12 cellular contexts compared by ENCODE assay signal in genomic region chr4:104592894-104593470, GRCh38.
DNase-seq lines count a peak whose midpoint lies in the region; TF ChIP-seq lines count a peak whose summit lies in the region.
"Had no signal": no experiment of that assay in that cellular context is flagged by ENCODE, and none has a peak within 500 bp of the region (broad histone marks: within the 10 kb centered on the region; RNA-seq: fewer than 3 reads in every experiment).

No MANE protein-coding gene starts in this region.

- H3K18ac ChIP-seq in mesendoderm (ENCODE audit: low read length), result peak overlapping the region; percentile 75

- H2BK15ac ChIP-seq in mesendoderm (replicated peaks; ENCODE audit: low read depth), result no peak overlapping the region

- no peak overlapping the region for H3K4me3 Mint-ChIP-seq in activated CD4-positive, alpha-beta T cell treated with anti-CD3 and anti-CD28 coated beads, Interleukin-2, amount 10 ng/mL, durations not matched to agents 7 days and 5 days
- H3K4me3 Mint-ChIP-seq: activated naive CD8-positive, alpha-beta T cell had no signal

- no peak overlapping the region for H3K23ac ChIP-seq in mesendoderm (ENCODE audit: low read length)

- H3K36me3 Mint-ChIP-seq in activated CD4-positive, alpha-beta T cell treated with anti-CD3 and anti-CD28 coated beads, Interleukin-2, amount 10 ng/mL, durations not matched to agents 7 days and 5 days (ENCODE audit: low read depth), result no peaks in the 10 kb centered on the region
- H3K36me3 Mint-ChIP-seq: activated naive CD8-positive, alpha-beta T cell had no signal

- CTCF ChIA-PET in activated CD4-positive, alpha-beta T cell treated with anti-CD3 and anti-CD28 coated beads, Interleukin-2, amount 10 ng/mL, durations not matched to agents 7 days and 5 days (lab: Charles Lee), result interaction anchor here (1.1 kb wide), 1 partner anchor 34 kb away, joined by 3 read pairs; no protein-coding TSS in a partner anchor

- WGBS in mesendoderm (ENCODE audit: extremely low coverage, insufficient coverage, low lambda C conversion rate), result no CpG with 5 or more reads among the region's 8 CpGs

- H3K9ac ChIP-seq in mesendoderm (ENCODE audit: low read length), result no peak overlapping the region
- H3K9ac ChIP-seq: SK-N-SH had no signal

- no peaks in the 10 kb centered on the region for H3K27me3 ChIP-seq in mesendoderm (ENCODE audit: insufficient read depth, low read length, poor library complexity)
- H3K27me3 ChIP-seq in osteoblast (ENCODE audit: insufficient read depth, low read length), result no peaks in the 10 kb centered on the region

- H3K4me2 ChIP-seq in mesendoderm (ENCODE audit: low read length), result no peak overlapping the region
- H3K4me2 ChIP-seq in osteoblast (ENCODE audit: insufficient read depth, low read length), result no peak overlapping the region
- H3K4me2 ChIP-seq: SK-N-SH had no signal

- no peaks in the 10 kb centered on the region for H3K9me3 Mint-ChIP-seq in activated CD4-positive, alpha-beta T cell treated with anti-CD3 and anti-CD28 coated beads, Interleukin-2, amount 10 ng/mL, durations not matched to agents 7 days and 5 days

- H2BK5ac ChIP-seq in mesendoderm (ENCODE audit: low read length), result no peak overlapping the region

- H3K27me3 Mint-ChIP-seq in activated CD4-positive, alpha-beta T cell treated with anti-CD3 and anti-CD28 coated beads, Interleukin-2, amount 10 ng/mL, durations not matched to agents 7 days and 5 days, result no peaks in the 10 kb centered on the region

- H4K20me1 ChIP-seq in osteoblast (ENCODE audit: insufficient read depth, low read length), result no peaks in the 10 kb centered on the region

- H3K27ac Mint-ChIP-seq in activated CD4-positive, alpha-beta T cell treated with anti-CD3 and anti-CD28 coated beads, Interleukin-2, amount 10 ng/mL, durations not matched to agents 7 days and 5 days, result no peak overlapping the region
- H3K27ac Mint-ChIP-seq: activated naive CD8-positive, alpha-beta T cell had no signal

- H3K27ac ChIP-seq in coronary artery (no peak overlapping the region), mesendoderm (ENCODE audit: low read depth, low read length) (no peak overlapping the region), osteoblast (ENCODE audit: low read depth, low read length) (no peak overlapping the region)
- H3K27ac ChIP-seq: skin epidermis had no signal

- H2AFZ ChIP-seq in osteoblast (ENCODE audit: low read length), result no peak overlapping the region

- no peak overlapping the region for H2BK120ac ChIP-seq in mesendoderm (ENCODE audit: low read depth, low read length)

- no peak overlapping the region for H2AK5ac ChIP-seq in mesendoderm (ENCODE audit: low read length)

- no peaks in the 10 kb centered on the region for H3K36me3 ChIP-seq in mesendoderm (ENCODE audit: control insufficient read depth, insufficient read depth, low read length)
- H3K36me3 ChIP-seq in osteoblast (ENCODE audit: insufficient read depth, low read length), result no peaks in the 10 kb centered on the region

- peak overlapping the region; percentile 46 for H3K4me3 ChIP-seq in coronary artery
- no peak overlapping the region for H3K4me3 ChIP-seq in mesendoderm (ENCODE audit: low read length)
- H3K4me3 ChIP-seq in osteoblast (ENCODE audit: insufficient read depth, low read length), result no peak overlapping the region
- H3K4me3 ChIP-seq: skin epidermis had no signal

- no peak overlapping the region for H4K5ac ChIP-seq in mesendoderm (ENCODE audit: low read length)

- H3K9me3 ChIP-seq in osteoblast (ENCODE audit: low read depth, low read length), result no peaks in the 10 kb centered on the region
- H3K9me3 ChIP-seq: SK-N-SH had no signal

- H3K4me1 Mint-ChIP-seq in activated CD4-positive, alpha-beta T cell treated with anti-CD3 and anti-CD28 coated beads, Interleukin-2, amount 10 ng/mL, durations not matched to agents 7 days and 5 days, result no peaks in the 10 kb centered on the region

- H4K8ac ChIP-seq in mesendoderm (ENCODE audit: low read depth, low read length), result no peak overlapping the region

- DNase-seq in NCI-H69 (lab: John Stamatoyannopoulos, UW), result peak; percentile 57
- no peak for DNase-seq in coronary artery (ENCODE audit: low spot score)
- no peak for DNase-seq in mesendoderm
- peak; percentile 7 for DNase-seq in stromal cell of bone marrow (ENCODE audit: low read depth)
- no peak for DNase-seq in activated CD4-positive, alpha-beta T cell treated with anti-CD3 and anti-CD28 coated beads, Interleukin-2, amount 10 ng/mL, durations not matched to agents 7 days and 5 days
- no peak for DNase-seq in NCI-H2029 treated with DMSO at 0.1 percent for 48 hours (lab: John Stamatoyannopoulos, UW)
- no peak for DNase-seq in osteoblast (ENCODE audit: insufficient read length, low spot score, missing footprints)
- DNase-seq: activated CD4-positive, alpha-beta T cell treated with anti-CD3 and anti-CD28 coated beads, Interleukin-2, amount 50 U/mL, for 4 hours; GOT3; SK-N-SH had no signal

- H3K79me2 ChIP-seq in mesendoderm (ENCODE audit: control insufficient read depth, insufficient read depth, low read length), result no peaks in the 10 kb centered on the region
- H3K79me2 ChIP-seq in osteoblast (ENCODE audit: insufficient read depth, low read length), result no peaks in the 10 kb centered on the region

- no peaks in the 10 kb centered on the region for H3K79me1 ChIP-seq in mesendoderm (ENCODE audit: low read length)

- POLR2A ChIA-PET in activated CD4-positive, alpha-beta T cell treated with anti-CD3 and anti-CD28 coated beads, Interleukin-2, amount 10 ng/mL, durations not matched to agents 7 days and 5 days (lab: Charles Lee), result no interaction called here

- H3K4ac ChIP-seq in mesendoderm (ENCODE audit: low read depth, low read length), result no peak overlapping the region

- H3K4me1 ChIP-seq in mesendoderm (ENCODE audit: control insufficient read depth, low read depth, low read length), result no peaks in the 10 kb centered on the region
- no peaks in the 10 kb centered on the region for H3K4me1 ChIP-seq in osteoblast (ENCODE audit: insufficient read depth, low read length)

- TF ChIP-seq CTCF in coronary artery (IDR thresholded peaks at IDR 0.05) (no peak), osteoblast (IDR thresholded peaks at IDR 0.05; ENCODE audit: extremely low read depth, low read depth, low read length) (no peak)

- no peak overlapping the region for H3K56ac ChIP-seq in mesendoderm (ENCODE audit: low read length)

Comparison
In these comparisons a context has a peak if more than half of its experiments do, and no peak if none do; other contexts are left out.
1. DNase-seq: peak in NCI-H69 (single experiment) and stromal cell of bone marrow (single experiment); none in coronary artery (single experiment), mesendoderm (single experiment), activated CD4-positive, alpha-beta T cell treated with anti-CD3 and anti-CD28 coated beads, Interleukin-2, amount 10 ng/mL, durations not matched to agents 7 days and 5 days (single experiment), NCI-H2029 treated with DMSO at 0.1 percent for 48 hours (single experiment) and osteoblast (single experiment).